13 cellular contexts compared by ENCODE assay signal in genomic region chr3:159169828-159170227, GRCh38.
DNase-seq lines count a peak whose midpoint lies in the region; ATAC-seq, FAIRE-seq and TF ChIP-seq lines count a peak whose summit lies in the region.
"Had no signal": no experiment of that assay in that cellular context is flagged by ENCODE, and none has a peak within 500 bp of the region (broad histone marks: within the 10 kb centered on the region; RNA-seq: fewer than 3 reads in every experiment).

No MANE protein-coding gene starts in this region.

- no TSS peak for BruUV-seq in MCF 10A (replicated peaks; lab: Mats Ljungman, UMichigan)

- no peaks in the 10 kb centered on the region for H3K36me3 Mint-ChIP-seq in MCF 10A (ENCODE audit: insufficient read depth, unreplicated experiment)
- H3K36me3 Mint-ChIP-seq in endodermal cell (ENCODE audit: low read depth) = no peaks in the 10 kb centered on the region

- intact Hi-C loops in MCF 10A (cut with micrococcal nuclease) (no loop called here), breast epithelium (cut with DNase I; ENCODE audit: low total_unique reads) (no loop called here)

- POLR2A ChIA-PET in MCF 10A (lab: Yijun Ruan, JAX) = no interaction called here

- H3K9ac ChIP-seq in endodermal cell (ENCODE audit: extremely low read depth, low read length, poor library complexity, severe bottlenecking) = no peak overlapping the region

- H3K27ac ChIP-seq in breast epithelium (no peak overlapping the region), endodermal cell (ENCODE audit: low read depth, low read length) (no peak overlapping the region)

- H3K4me3 ChIP-seq in breast epithelium (no peak overlapping the region), endodermal cell (ENCODE audit: low read length) (no peak overlapping the region)

- H3K4me3 Mint-ChIP-seq in MCF 10A (ENCODE audit: unreplicated experiment) (no peak overlapping the region), endodermal cell (no peak overlapping the region)
- H3K4me3 Mint-ChIP-seq: activated T-helper 17 cell treated with anti-CD3 and anti-CD28 coated beads, Interleukin-2, amount 50 U/mL, for 72 hours had no signal

- no peaks in the 10 kb centered on the region for H3K36me3 ChIP-seq in breast epithelium
- no peaks in the 10 kb centered on the region for H3K36me3 ChIP-seq in endodermal cell (ENCODE audit: control insufficient read depth, insufficient read depth, low read length)

- H3K4me1 ChIP-seq in breast epithelium (no peaks in the 10 kb centered on the region), endodermal cell (ENCODE audit: control insufficient read depth, insufficient read depth, low read length) (no peaks in the 10 kb centered on the region)

- H3K9me3 ChIP-seq in breast epithelium (no peaks in the 10 kb centered on the region), endodermal cell (ENCODE audit: control insufficient read depth, low read length) (no peaks in the 10 kb centered on the region)

- CTCF ChIA-PET in MCF 10A (lab: Yijun Ruan, JAX) = interaction anchor here (0.6 kb wide), 1 partner anchor 90 kb away, joined by 3 read pairs; no protein-coding TSS in a partner anchor

- H3K27me3 ChIP-seq in breast epithelium (no peaks in the 10 kb centered on the region), endodermal cell (ENCODE audit: control insufficient read depth, insufficient read depth, low read length, poor library complexity, severe bottlenecking) (no peaks in the 10 kb centered on the region)

- TF ChIP-seq CTCF in MCF 10A (IDR thresholded peaks at IDR 0.05; ENCODE audit: unreplicated experiment) (no peak), breast epithelium (IDR thresholded peaks at IDR 0.05) (no peak), endodermal cell (conservative IDR thresholded peaks at IDR 0.05) (no peak)

- H3K9me3 Mint-ChIP-seq in MCF 10A (ENCODE audit: unreplicated experiment) (no peaks in the 10 kb centered on the region), endodermal cell (no peaks in the 10 kb centered on the region)

- H3K4me1 Mint-ChIP-seq in MCF 10A (ENCODE audit: insufficient read depth, unreplicated experiment) (peaks cover 5% of the 10 kb centered on the region), endodermal cell (no peaks in the 10 kb centered on the region)
- H3K4me1 Mint-ChIP-seq: activated T-helper 17 cell treated with anti-CD3 and anti-CD28 coated beads, Interleukin-2, amount 50 U/mL, for 72 hours had no signal

- no peaks in the 10 kb centered on the region for H3K27me3 Mint-ChIP-seq in MCF 10A (ENCODE audit: insufficient read depth, unreplicated experiment)
- no peaks in the 10 kb centered on the region for H3K27me3 Mint-ChIP-seq in endodermal cell (ENCODE audit: insufficient read depth)
- H3K27me3 Mint-ChIP-seq: activated T-helper 17 cell treated with anti-CD3 and anti-CD28 coated beads, Interleukin-2, amount 50 U/mL, for 72 hours had no signal

- H3K27ac Mint-ChIP-seq in MCF 10A (ENCODE audit: low read depth, unreplicated experiment) = no peak overlapping the region
- no peak overlapping the region for H3K27ac Mint-ChIP-seq in endodermal cell
- H3K27ac Mint-ChIP-seq: activated T-helper 17 cell treated with anti-CD3 and anti-CD28 coated beads, Interleukin-2, amount 50 U/mL, for 72 hours had no signal

- TF ChIP-seq POLR2A in breast epithelium (IDR thresholded peaks at IDR 0.05) = no peak

- no peak for ATAC-seq in GM21529 (IDR thresholded peaks at IDR 0.05; ENCODE audit: unreplicated experiment)
- ATAC-seq: activated T-helper 17 cell treated with anti-CD3 and anti-CD28 coated beads, Interleukin-2, amount 50 U/mL, for 72 hours had no signal

- DNase-seq in MCF 10A (ENCODE audit: unreplicated experiment) (peak; percentile 27), breast epithelium (ENCODE audit: low spot score in 2 of 2) (no peak), RCC 7860 (ENCODE audit: low spot score) (peak; percentile 49), fibroblast of the conjunctiva (ENCODE audit: low read depth) (peak; percentile 43), NCI-H128 (lab: John Stamatoyannopoulos, UW; ENCODE audit: unreplicated experiment) (no peak), endodermal cell (no peak), amygdala (lab: John Stamatoyannopoulos, UW) (no peak)
- DNase-seq: 8988T, NCI-H526 treated with DMSO at 0.1 percent for 48 hours, retina had no signal

- no peak for FAIRE-seq in RCC 7860 (lab: Jason Lieb, UNC)
- FAIRE-seq: TTC549 had no signal

Comparison
In these comparisons a context has a peak if more than half of its experiments do, and no peak if none do; other contexts are left out.
1. DNase-seq: peak in MCF 10A (single experiment), RCC 7860 (single experiment) and fibroblast of the conjunctiva (single experiment); none in breast epithelium (0 of 2), NCI-H128 (single experiment), endodermal cell (single experiment) and amygdala (0 of 56).